ENCODE assay signal across 1 cellular context in the genomic region with DNA sequence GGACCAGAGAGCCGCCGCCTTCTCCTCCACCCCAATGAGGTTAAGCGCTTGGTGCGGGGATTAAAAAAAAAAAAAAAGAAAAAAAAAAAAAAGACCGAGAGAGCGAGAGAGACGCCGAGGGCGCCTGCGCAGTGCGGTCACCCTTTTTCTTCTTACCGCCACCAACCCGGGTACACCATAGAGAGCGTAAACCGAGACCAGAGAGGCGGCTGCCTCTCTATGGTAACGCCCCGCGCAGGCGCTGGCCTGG.
TF ChIP-seq lines count a peak whose summit lies in the region.

TSS of gene CLASP1 (minus strand) at position 61 of the 250 bp plus-strand sequence. CDS start 43,567 bp downstream, outside the sequence.

TF ChIP-seq in SK-N-SH, 30 proteins besides CTCF, POLR2A, EP300 and RAD21 (continued from another document):
- TF ChIP-seq, protein P1, sequence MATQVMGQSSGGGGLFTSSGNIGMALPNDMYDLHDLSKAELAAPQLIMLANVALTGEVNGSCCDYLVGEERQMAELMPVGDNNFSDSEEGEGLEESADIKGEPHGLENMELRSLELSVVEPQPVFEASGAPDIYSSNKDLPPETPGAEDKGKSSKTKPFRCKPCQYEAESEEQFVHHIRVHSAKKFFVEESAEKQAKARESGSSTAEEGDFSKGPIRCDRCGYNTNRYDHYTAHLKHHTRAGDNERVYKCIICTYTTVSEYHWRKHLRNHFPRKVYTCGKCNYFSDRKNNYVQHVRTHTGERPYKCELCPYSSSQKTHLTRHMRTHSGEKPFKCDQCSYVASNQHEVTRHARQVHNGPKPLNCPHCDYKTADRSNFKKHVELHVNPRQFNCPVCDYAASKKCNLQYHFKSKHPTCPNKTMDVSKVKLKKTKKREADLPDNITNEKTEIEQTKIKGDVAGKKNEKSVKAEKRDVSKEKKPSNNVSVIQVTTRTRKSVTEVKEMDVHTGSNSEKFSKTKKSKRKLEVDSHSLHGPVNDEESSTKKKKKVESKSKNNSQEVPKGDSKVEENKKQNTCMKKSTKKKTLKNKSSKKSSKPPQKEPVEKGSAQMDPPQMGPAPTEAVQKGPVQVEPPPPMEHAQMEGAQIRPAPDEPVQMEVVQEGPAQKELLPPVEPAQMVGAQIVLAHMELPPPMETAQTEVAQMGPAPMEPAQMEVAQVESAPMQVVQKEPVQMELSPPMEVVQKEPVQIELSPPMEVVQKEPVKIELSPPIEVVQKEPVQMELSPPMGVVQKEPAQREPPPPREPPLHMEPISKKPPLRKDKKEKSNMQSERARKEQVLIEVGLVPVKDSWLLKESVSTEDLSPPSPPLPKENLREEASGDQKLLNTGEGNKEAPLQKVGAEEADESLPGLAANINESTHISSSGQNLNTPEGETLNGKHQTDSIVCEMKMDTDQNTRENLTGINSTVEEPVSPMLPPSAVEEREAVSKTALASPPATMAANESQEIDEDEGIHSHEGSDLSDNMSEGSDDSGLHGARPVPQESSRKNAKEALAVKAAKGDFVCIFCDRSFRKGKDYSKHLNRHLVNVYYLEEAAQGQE (IDR thresholded peaks at IDR 0.05; ENCODE audit: low read depth, low read length): no peak
- TF ChIP-seq ELF1 (IDR thresholded peaks at IDR 0.05) (no peak), TEAD4 (IDR thresholded peaks at IDR 0.05; ENCODE audit: borderline replicate concordance, insufficient read depth) (no peak), NRF1 (IDR thresholded peaks at IDR 0.05; ENCODE audit: low read depth, low read length) (peak; percentile 94), CHD2 (IDR thresholded peaks at IDR 0.05; ENCODE audit: low read length, partially characterized antibody) (no peak)
- TF ChIP-seq, protein P2, sequence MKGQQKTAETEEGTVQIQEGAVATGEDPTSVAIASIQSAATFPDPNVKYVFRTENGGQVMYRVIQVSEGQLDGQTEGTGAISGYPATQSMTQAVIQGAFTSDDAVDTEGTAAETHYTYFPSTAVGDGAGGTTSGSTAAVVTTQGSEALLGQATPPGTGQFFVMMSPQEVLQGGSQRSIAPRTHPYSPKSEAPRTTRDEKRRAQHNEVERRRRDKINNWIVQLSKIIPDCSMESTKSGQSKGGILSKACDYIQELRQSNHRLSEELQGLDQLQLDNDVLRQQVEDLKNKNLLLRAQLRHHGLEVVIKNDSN (IDR thresholded peaks at IDR 0.05; ENCODE audit: borderline replicate concordance, low read depth): no peak
